In genomic region chr6:105746539-105746938, GRCh38 we compare ENCODE assay signal across 20 cellular contexts.
DNase-seq lines count a peak whose midpoint lies in the region; ATAC-seq and TF ChIP-seq lines count a peak whose summit lies in the region.
"Had no signal": no experiment of that assay in that cellular context is flagged by ENCODE, and none has a peak within 500 bp of the region (broad histone marks: within the 10 kb centered on the region; RNA-seq: fewer than 3 reads in every experiment).

No MANE protein-coding gene starts in this region.

- no peaks in the 10 kb centered on the region for H3K9me3 Mint-ChIP-seq in endothelial cell (ENCODE audit: unreplicated experiment)
- H3K9me3 Mint-ChIP-seq: activated naive CD8-positive, alpha-beta T cell treated with anti-CD3 and anti-CD28 coated beads, Interleukin-2, amount 10 ng/mL, durations not matched to agents 7 days and 5 days; CD8-positive, alpha-beta T cell had no signal

- ATAC-seq in GM18502 (IDR thresholded peaks at IDR 0.05; ENCODE audit: poor library complexity, unreplicated experiment): peak; percentile 31
- peak; percentile 49 for ATAC-seq in HG03378 (IDR thresholded peaks at IDR 0.05; ENCODE audit: unreplicated experiment)
- ATAC-seq in GM19397 (IDR thresholded peaks at IDR 0.05; ENCODE audit: unreplicated experiment): no peak
- ATAC-seq: CD8-positive, alpha-beta T cell; HepG2 had no signal

- no peaks in the 10 kb centered on the region for H4K20me1 ChIP-seq in BLaER1
- no peaks in the 10 kb centered on the region for H4K20me1 ChIP-seq in OCI-LY3 (ENCODE audit: insufficient read depth, low read length)

- H3K36me3 Mint-ChIP-seq in endothelial cell (ENCODE audit: low read depth, unreplicated experiment): no peaks in the 10 kb centered on the region
- H3K36me3 Mint-ChIP-seq: activated naive CD8-positive, alpha-beta T cell treated with anti-CD3 and anti-CD28 coated beads, Interleukin-2, amount 10 ng/mL, durations not matched to agents 7 days and 5 days; CD8-positive, alpha-beta T cell had no signal

- no peak overlapping the region for H3K27ac Mint-ChIP-seq in endothelial cell (ENCODE audit: unreplicated experiment)
- H3K27ac Mint-ChIP-seq: activated CD4-positive, alpha-beta T cell treated with anti-CD3 and anti-CD28 coated beads, Interleukin-2, amount 10 ng/mL, durations not matched to agents 24 days and 14 days; activated naive CD8-positive, alpha-beta T cell treated with anti-CD3 and anti-CD28 coated beads, Interleukin-2, amount 10 ng/mL, durations not matched to agents 7 days and 5 days; CD8-positive, alpha-beta T cell had no signal

- H3K27me3 ChIP-seq in BLaER1: no peaks in the 10 kb centered on the region
- no peaks in the 10 kb centered on the region for H3K27me3 ChIP-seq in OCI-LY3 (ENCODE audit: low read depth, low read length)
- H3K27me3 ChIP-seq: brain microvascular endothelial cell, spleen had no signal

- DNase-seq in HEK293T (ENCODE audit: extremely low spot score): no peak
- DNase-seq in endothelial cell (ENCODE audit: low spot score): no peak
- DNase-seq in NCI-H2107 (lab: John Stamatoyannopoulos, UW): no peak
- DNase-seq: activated CD4-positive, alpha-beta T cell treated with anti-CD3 and anti-CD28 coated beads, Interleukin-2, amount 10 ng/mL, durations not matched to agents 24 days and 14 days; activated naive CD8-positive, alpha-beta T cell treated with anti-CD3 and anti-CD28 coated beads, Interleukin-2, amount 10 ng/mL, durations not matched to agents 7 days and 5 days; activated T-cell treated with anti-CD3 and anti-CD28 coated beads, Interleukin-2, amount 50 U/mL, for 1 hour; brain microvascular endothelial cell; CD8-positive, alpha-beta T cell; cortex of kidney; foreskin fibroblast; NCI-H1417 treated with DMSO at 0.1 percent for 48 hours; NCI-H345; spleen; T1000 had no signal

- H3K9me3 ChIP-seq in BLaER1 (no peaks in the 10 kb centered on the region), OCI-LY3 (ENCODE audit: insufficient read depth, low read length) (no peaks in the 10 kb centered on the region)
- H3K9me3 ChIP-seq: spleen had no signal

- H3K4me1 ChIP-seq in BLaER1: peaks cover 60% of the 10 kb centered on the region
- peaks cover 45% of the 10 kb centered on the region for H3K4me1 ChIP-seq in OCI-LY3 (ENCODE audit: low read length)

- no peaks in the 10 kb centered on the region for H3K79me2 ChIP-seq in OCI-LY3 (ENCODE audit: low read length)

- CTCF ChIA-PET in HEK293T (lab: Yijun Ruan, JAX): no interaction called here

- POLR2A ChIA-PET in HEK293T (lab: Yijun Ruan, JAX): no interaction called here

- H3K4me3 Mint-ChIP-seq in endothelial cell (ENCODE audit: unreplicated experiment): no peak overlapping the region
- H3K4me3 Mint-ChIP-seq: activated CD4-positive, alpha-beta T cell treated with anti-CD3 and anti-CD28 coated beads, Interleukin-2, amount 10 ng/mL, durations not matched to agents 24 days and 14 days; activated naive CD8-positive, alpha-beta T cell treated with anti-CD3 and anti-CD28 coated beads, Interleukin-2, amount 10 ng/mL, durations not matched to agents 7 days and 5 days; CD8-positive, alpha-beta T cell had no signal

- H2AFZ ChIP-seq in OCI-LY3 (ENCODE audit: low read depth, low read length): no peak overlapping the region

- TF ChIP-seq CTCF in OCI-LY3 (IDR thresholded peaks at IDR 0.05; ENCODE audit: low read depth, low read length) (no peak), endothelial cell (IDR thresholded peaks at IDR 0.05; ENCODE audit: unreplicated experiment) (no peak)

- H3K4me2 ChIP-seq in BLaER1: peak overlapping the region; percentile 45
- peak overlapping the region; percentile 47 for H3K4me2 ChIP-seq in OCI-LY3 (ENCODE audit: low read length)

- H3K4me3 ChIP-seq in BLaER1: no peak overlapping the region
- H3K4me3 ChIP-seq in OCI-LY3 (ENCODE audit: low read length): no peak overlapping the region
- H3K4me3 ChIP-seq: spleen had no signal

- H3K36me3 ChIP-seq in BLaER1 (no peaks in the 10 kb centered on the region), OCI-LY3 (replicated peaks; ENCODE audit: low read depth, low read length) (no peaks in the 10 kb centered on the region)
- H3K36me3 ChIP-seq: brain microvascular endothelial cell, spleen had no signal

- no peaks in the 10 kb centered on the region for H3K4me1 Mint-ChIP-seq in endothelial cell (ENCODE audit: unreplicated experiment)

- H3K27ac ChIP-seq in BLaER1 (no peak overlapping the region), OCI-LY3 (ENCODE audit: low read length) (no peak overlapping the region)
- H3K27ac ChIP-seq: brain microvascular endothelial cell, spleen had no signal

- H3K27me3 Mint-ChIP-seq in endothelial cell (ENCODE audit: unreplicated experiment): peaks cover 1% of the 10 kb centered on the region

- no peak overlapping the region for H3K9ac ChIP-seq in BLaER1
- H3K9ac ChIP-seq in OCI-LY3 (ENCODE audit: low read length): no peak overlapping the region

TF ChIP-seq in HEK293T, 16 proteins besides CTCF, POLR2A, EP300 and RAD21:
- TF ChIP-seq FOXM1 (IDR thresholded peaks at IDR 0.05; ENCODE audit: borderline replicate concordance) (no peak), LEF1 (IDR thresholded peaks at IDR 0.05; ENCODE audit: borderline replicate concordance) (no peak), PKNOX1 (IDR thresholded peaks at IDR 0.05) (no peak), SP1 (IDR thresholded peaks at IDR 0.05) (no peak), FOXA1 (IDR thresholded peaks at IDR 0.05) (no peak), L3MBTL2 (conservative IDR thresholded peaks at IDR 0.05) (no peak), TARDBP (IDR thresholded peaks at IDR 0.05) (no peak), NFRKB (IDR thresholded peaks at IDR 0.05) (no peak), ARNT (IDR thresholded peaks at IDR 0.05) (no peak), FOXK2 (IDR thresholded peaks at IDR 0.05) (no peak), HDGF (IDR thresholded peaks at IDR 0.05; ENCODE audit: borderline replicate concordance) (no peak), CTBP1 (IDR thresholded peaks at IDR 0.05; ENCODE audit: borderline replicate concordance) (no peak), BHLHE40 (IDR thresholded peaks at IDR 0.05; ENCODE audit: borderline replicate concordance) (no peak), SUZ12 (IDR thresholded peaks at IDR 0.05) (no peak), ZNF384 (IDR thresholded peaks at IDR 0.05) (no peak), ELF4 (IDR thresholded peaks at IDR 0.05) (no peak)
